Comparison of ENCODE assay signal across 21 cellular contexts in genomic region chr1:3939242-3940080, GRCh38.
"Had no signal": no experiment of that assay in that cellular context is flagged by ENCODE, and none has a peak within 500 bp of the region (broad histone marks: within the 10 kb centered on the region; RNA-seq: fewer than 3 reads in every experiment).

No MANE protein-coding gene starts in this region.

- H3K27ac Mint-ChIP-seq: activated naive CD8-positive, alpha-beta T cell treated with anti-CD3 and anti-CD28 coated beads, Interleukin-2, amount 10 ng/mL, durations not matched to agents 7 days and 5 days; endodermal cell; naive thymus-derived CD4-positive, alpha-beta T cell; progenitor cell of endocrine pancreas; T-cell; WTC11 had no signal

- H3K4me1 ChIP-seq: gastroesophageal sphincter, heart left ventricle, thyroid gland had no signal

- H3K27ac ChIP-seq: epithelial cell of prostate, gastroesophageal sphincter, heart left ventricle, thyroid gland had no signal

- DNase-seq: activated naive CD4-positive, alpha-beta T cell; activated naive CD8-positive, alpha-beta T cell treated with anti-CD3 and anti-CD28 coated beads, Interleukin-2, amount 10 ng/mL, durations not matched to agents 7 days and 5 days; activated T-cell treated with anti-CD3 and anti-CD28 coated beads, Interleukin-2, amount 50 U/mL, for 1 hour; amniotic stem cell; cerebellar nuclear complex; cortex of kidney; endodermal cell; heart left ventricle; left cardiac atrium; naive thymus-derived CD4-positive, alpha-beta T cell; stimulated activated CD4-positive, alpha-beta T cell treated with anti-CD3 and anti-CD28 coated beads, Interleukin-4, amount 100 ng/mL, for 24 hours; stimulated activated naive CD8-positive, alpha-beta T cell treated with anti-CD3 and anti-CD28 coated beads, Interleukin-15, Interleukin-2, amounts not matched to agents 100 U/mL and 50 U/mL, for 24 hours; T-cell; T-helper 9 cell; thyroid gland had no signal

- H3K4me1 Mint-ChIP-seq: activated naive CD8-positive, alpha-beta T cell treated with anti-CD3 and anti-CD28 coated beads, Interleukin-2, amount 10 ng/mL, durations not matched to agents 7 days and 5 days; endodermal cell; T-cell; WTC11 had no signal

- ATAC-seq: gastroesophageal sphincter; heart left ventricle; left cardiac atrium; naive thymus-derived CD4-positive, alpha-beta T cell; stimulated activated naive CD8-positive, alpha-beta T cell treated with anti-CD3 and anti-CD28 coated beads, Interleukin-15, Interleukin-2, amounts not matched to agents 100 U/mL and 50 U/mL, for 24 hours; T-cell; WTC11 had no signal

- H3K4me3 Mint-ChIP-seq: activated naive CD8-positive, alpha-beta T cell treated with anti-CD3 and anti-CD28 coated beads, Interleukin-2, amount 10 ng/mL, durations not matched to agents 7 days and 5 days; endodermal cell; neural crest cell; T-cell; WTC11 had no signal

- H3K27me3 ChIP-seq: thyroid gland had no signal

- H3K4me3 ChIP-seq: gastroesophageal sphincter, heart left ventricle, lung, thyroid gland had no signal

- H3K9me3 ChIP-seq: thyroid gland had no signal

- H3K36me3 Mint-ChIP-seq: activated naive CD8-positive, alpha-beta T cell treated with anti-CD3 and anti-CD28 coated beads, Interleukin-2, amount 10 ng/mL, durations not matched to agents 7 days and 5 days; T-cell had no signal

- H3K27me3 Mint-ChIP-seq: activated naive CD8-positive, alpha-beta T cell treated with anti-CD3 and anti-CD28 coated beads, Interleukin-2, amount 10 ng/mL, durations not matched to agents 7 days and 5 days had no signal
